17 cellular contexts compared by ENCODE assay signal in genomic region chr3:126858401-126858800, GRCh38.
"Had no signal": no experiment of that assay in that cellular context is flagged by ENCODE, and none has a peak within 500 bp of the region (broad histone marks: within the 10 kb centered on the region; RNA-seq: fewer than 3 reads in every experiment).

No MANE protein-coding gene starts in this region.

- H3K4me3 ChIP-seq: ascending aorta, gastroesophageal sphincter, hepatocyte, lung, mucosa of descending colon, prostate gland, transverse colon had no signal

- H3K27ac Mint-ChIP-seq: activated naive CD8-positive, alpha-beta T cell treated with anti-CD3 and anti-CD28 coated beads, Interleukin-2, amount 10 ng/mL, durations not matched to agents 7 days and 5 days; stimulated activated naive B cell treated with anti-CD40 and anti-IgM and Interleukin-4, amounts not matched to agents 10 μg/mL and 1 μg/mL and 100 μg/mL, for 72 hours; T-helper 2 cell treated with Interferon-gamma antibody and Interleukin-4, amounts not matched to agents 5 μg/mL and 100 μg/mL, for 36 hours had no signal

- H3K4me1 ChIP-seq: ascending aorta, gastroesophageal sphincter, prostate gland, transverse colon had no signal

- H3K27me3 ChIP-seq: ascending aorta, gastroesophageal sphincter, hepatocyte, transverse colon had no signal

- H3K4me3 Mint-ChIP-seq: activated naive CD8-positive, alpha-beta T cell treated with anti-CD3 and anti-CD28 coated beads, Interleukin-2, amount 10 ng/mL, durations not matched to agents 7 days and 5 days; naive thymus-derived CD8-positive, alpha-beta T cell; stimulated activated naive B cell treated with anti-CD40 and anti-IgM and Interleukin-4, amounts not matched to agents 10 μg/mL and 1 μg/mL and 100 μg/mL, for 72 hours; T-helper 2 cell treated with Interferon-gamma antibody and Interleukin-4, amounts not matched to agents 5 μg/mL and 100 μg/mL, for 36 hours had no signal

- DNase-seq: activated CD4-positive, alpha-beta T cell treated with anti-CD3 and anti-CD28 coated beads, Interleukin-2, amount 50 U/mL, for 4 hours; activated CD4-positive, CD25-positive, alpha-beta regulatory T cell treated with anti-CD3 and anti-CD28 coated beads, Interleukin-2, amount 50 U/mL, for 72 hours; activated naive CD8-positive, alpha-beta T cell treated with anti-CD3 and anti-CD28 coated beads, Interleukin-2, amount 10 ng/mL, durations not matched to agents 7 days and 5 days; activated T-cell treated with anti-CD3 and anti-CD28 coated beads, Interleukin-2, amount 50 U/mL, for 48 hours; effector CD8-positive, alpha-beta T cell; mucosa of descending colon; naive thymus-derived CD8-positive, alpha-beta T cell; stimulated activated CD4-positive, alpha-beta T cell treated with anti-CD3 and anti-CD28 coated beads, Interleukin-2, amount 100 ng/mL, for 24 hours; stimulated activated naive B cell treated with anti-CD40 and anti-IgM and Interleukin-4, amounts not matched to agents 10 μg/mL and 1 μg/mL and 100 μg/mL, for 72 hours; transverse colon had no signal

- H3K27ac ChIP-seq: ascending aorta, gastroesophageal sphincter, hepatocyte, prostate gland, transverse colon had no signal

- H3K36me3 ChIP-seq: ascending aorta, gastroesophageal sphincter, prostate gland, transverse colon had no signal

- H2AFZ ChIP-seq: hepatocyte had no signal

- H3K4me1 Mint-ChIP-seq: activated naive CD8-positive, alpha-beta T cell treated with anti-CD3 and anti-CD28 coated beads, Interleukin-2, amount 10 ng/mL, durations not matched to agents 7 days and 5 days had no signal

- ATAC-seq: gastroesophageal sphincter; naive thymus-derived CD8-positive, alpha-beta T cell; sciatic nerve; stimulated activated naive B cell treated with anti-CD40 and anti-IgM and Interleukin-4, amounts not matched to agents 10 μg/mL and 1 μg/mL and 100 μg/mL, for 72 hours had no signal

- H3K9me3 Mint-ChIP-seq: activated naive CD8-positive, alpha-beta T cell treated with anti-CD3 and anti-CD28 coated beads, Interleukin-2, amount 10 ng/mL, durations not matched to agents 7 days and 5 days; naive thymus-derived CD8-positive, alpha-beta T cell; stimulated activated naive B cell treated with anti-CD40 and anti-IgM and Interleukin-4, amounts not matched to agents 10 μg/mL and 1 μg/mL and 100 μg/mL, for 72 hours; T-helper 2 cell treated with Interferon-gamma antibody and Interleukin-4, amounts not matched to agents 5 μg/mL and 100 μg/mL, for 36 hours had no signal

- H3K27me3 Mint-ChIP-seq: activated naive CD8-positive, alpha-beta T cell treated with anti-CD3 and anti-CD28 coated beads, Interleukin-2, amount 10 ng/mL, durations not matched to agents 7 days and 5 days; naive thymus-derived CD8-positive, alpha-beta T cell; stimulated activated naive B cell treated with anti-CD40 and anti-IgM and Interleukin-4, amounts not matched to agents 10 μg/mL and 1 μg/mL and 100 μg/mL, for 72 hours had no signal

- H3K9me3 ChIP-seq: ascending aorta, gastroesophageal sphincter, mucosa of descending colon, prostate gland, transverse colon had no signal

- H3K4me2 ChIP-seq: hepatocyte had no signal
